Comparison of ENCODE assay signal across 1 cellular context in the genomic region with DNA sequence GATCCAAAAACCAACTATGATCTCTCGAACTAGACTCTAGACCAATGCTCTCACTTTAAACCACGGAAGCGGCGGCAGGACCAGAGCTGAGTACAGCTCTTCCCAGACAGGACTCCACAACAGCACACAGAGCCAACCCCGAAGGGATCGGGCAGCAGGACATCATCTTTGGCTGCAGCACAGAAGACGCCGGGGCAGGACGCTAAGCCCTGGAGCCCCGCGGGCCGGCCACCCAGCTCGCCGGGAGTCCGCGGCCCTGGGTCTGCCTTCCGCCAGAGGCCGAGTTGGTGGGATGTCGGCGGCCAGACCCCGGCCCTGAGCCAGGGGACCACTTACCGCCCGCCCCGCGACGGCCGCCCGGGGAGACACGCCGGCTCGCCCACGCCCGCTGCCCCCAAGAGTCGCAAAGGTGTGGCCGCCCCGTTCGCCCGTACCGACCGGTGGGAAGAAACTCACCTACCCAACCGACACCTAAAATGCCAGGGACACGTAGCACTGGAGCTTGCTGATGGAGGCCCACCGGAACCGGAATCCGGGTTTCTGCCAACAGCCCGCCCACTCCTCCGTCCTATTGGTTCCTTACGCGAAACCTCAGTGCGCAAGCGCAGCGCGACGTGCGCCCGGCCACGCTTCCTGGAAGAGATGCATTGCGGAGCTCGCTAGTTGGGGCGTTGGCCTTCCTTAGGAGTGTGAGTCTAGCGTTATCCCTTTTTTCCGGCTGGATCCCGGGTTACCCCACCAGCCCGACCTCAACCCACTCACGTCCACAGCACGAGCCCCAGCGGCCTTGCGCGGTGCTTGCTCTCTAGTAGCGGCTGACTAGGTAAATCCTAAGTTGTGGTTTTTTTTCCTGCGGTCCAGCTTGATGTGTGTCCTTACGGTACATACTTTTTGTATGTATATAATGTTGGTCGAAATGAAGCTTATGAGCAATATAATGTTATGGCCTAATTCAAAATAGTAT.
TF ChIP-seq lines count a peak whose summit lies in the region.

TSS of gene SEC61G (minus strand) at position 510 of the 964 bp plus-strand sequence. CDS start 1,623 bp downstream, outside the sequence.

TF ChIP-seq in liver, 16 proteins besides CTCF, POLR2A, EP300 and RAD21 (continued from another document):
- TF ChIP-seq ATF3 (IDR thresholded peaks at IDR 0.05), result no peak
- no peak for TF ChIP-seq FOXA2 (IDR thresholded peaks at IDR 0.05)
- TF ChIP-seq FOXA1 (IDR thresholded peaks at IDR 0.05), result no peak
- TF ChIP-seq TAF1 (conservative IDR thresholded peaks at IDR 0.05), result peak; percentile 75
- TF ChIP-seq YY1 (IDR thresholded peaks at IDR 0.05), result peak; percentile 86
TF ChIP-seq in liver: peak in this region for 8.
